ENCODE assay signal across 8 cellular contexts in the genomic region with DNA sequence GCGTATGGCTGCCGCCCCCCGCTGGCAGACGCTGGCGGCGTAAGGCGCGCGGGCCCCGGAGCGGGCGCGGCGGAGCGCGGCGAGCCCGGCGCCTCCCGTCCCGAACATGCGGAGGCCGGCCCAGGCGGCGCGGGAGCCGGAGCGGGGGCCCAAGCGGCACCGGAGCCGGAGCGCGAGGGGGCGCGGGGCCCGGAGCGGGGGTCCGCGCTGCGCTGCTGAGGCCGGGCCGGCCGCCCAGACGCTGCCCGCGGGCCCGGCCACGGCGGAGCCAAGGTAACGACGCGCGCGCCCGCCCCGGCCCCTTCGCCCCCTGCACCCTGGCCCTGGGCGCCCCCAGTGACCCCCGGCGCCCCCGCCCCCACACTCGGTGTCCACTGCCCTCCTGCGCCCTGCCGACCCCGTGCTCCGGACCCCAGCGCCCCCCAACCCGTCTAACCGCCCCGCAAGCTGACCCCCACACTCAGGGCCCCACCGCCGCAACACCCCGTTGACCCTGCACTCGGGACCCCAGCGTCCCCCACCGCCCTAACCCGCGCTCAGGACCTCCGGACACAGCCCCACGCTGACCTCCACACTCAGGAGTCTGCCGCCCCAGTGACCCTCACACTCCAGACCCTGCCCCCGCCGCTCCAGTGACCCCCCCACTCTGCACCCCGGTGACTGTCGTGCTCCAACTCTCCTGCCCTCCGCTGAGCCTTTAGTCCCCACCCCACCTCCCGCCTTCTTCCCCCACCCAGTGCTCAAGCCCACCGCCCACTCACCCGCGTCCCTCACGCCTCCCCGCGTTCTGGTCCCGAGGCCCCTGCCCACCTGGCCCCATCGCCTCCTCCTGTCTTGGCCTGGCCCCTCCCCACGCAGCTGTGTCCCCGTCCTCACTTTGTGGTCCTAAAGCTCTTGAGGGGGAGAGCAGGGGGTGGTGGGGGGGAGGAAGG. TPM values are rescaled to one million over a fixed set of nuclear protein-coding genes. Genes with fewer than 3 reads are reported as not detected.
DNase-seq lines count a peak whose midpoint lies in the region; ATAC-seq and TF ChIP-seq lines count a peak whose summit lies in the region.

A gene (plus strand): TSS at position 27 of the 932 bp plus-strand sequence. CDS start 28,601 bp downstream, outside the sequence.

- TF ChIP-seq EP300 in esophagus muscularis mucosa (IDR thresholded peaks at IDR 0.05) = no peak

- ATAC-seq in GM21447 (IDR thresholded peaks at IDR 0.05; ENCODE audit: unreplicated experiment) = no peak

- peak; percentile 39 for TF ChIP-seq POLR2A in esophagus muscularis mucosa (IDR thresholded peaks at IDR 0.05; ENCODE audit: low read depth)

- H2AFZ ChIP-seq in neuron (ENCODE audit: low read depth, low read length) = peak within 1 kb of the TSS; percentile 89

- DNase-seq in Caki2 (ENCODE audit: low read depth) = no peak
- DNase-seq in HFF-Myc (ENCODE audit: extremely low read depth, low read depth) = no peak
- DNase-seq in T-helper 2 cell treated with Interferon-gamma antibody and Interleukin-4, amounts not matched to agents 5 μg/mL and 100 μg/mL, for 36 hours (ENCODE audit: low spot score) = no peak
- no peak for DNase-seq in esophagus muscularis mucosa (ENCODE audit: extremely low spot score)
- DNase-seq in iPS-NIHi11 (ENCODE audit: low spot score) = no peak
- DNase-seq in ACHN = no peak

- peaks cover 21% of the 10 kb centered on the region for H3K36me3 Mint-ChIP-seq in T-helper 2 cell treated with Interferon-gamma antibody and Interleukin-4, amounts not matched to agents 5 μg/mL and 100 μg/mL, for 36 hours (ENCODE audit: low read depth)

- peak within 1 kb of the TSS; percentile 97 to 100 (median 100) for H3K27ac ChIP-seq in esophagus muscularis mucosa (replicated peaks in 1 of 4)

- no peaks in the 10 kb centered on the region for H3K36me3 ChIP-seq in esophagus muscularis mucosa
- H3K36me3 ChIP-seq in neuron (ENCODE audit: insufficient read depth, low read length) = no peaks in the 10 kb centered on the region

- H3K27me3 Mint-ChIP-seq in T-helper 2 cell treated with Interferon-gamma antibody and Interleukin-4, amounts not matched to agents 5 μg/mL and 100 μg/mL, for 36 hours (ENCODE audit: low read depth) = no peaks in the 10 kb centered on the region

- peak within 1 kb of the TSS; percentile 99 for H3K4me3 Mint-ChIP-seq in T-helper 2 cell treated with Interferon-gamma antibody and Interleukin-4, amounts not matched to agents 5 μg/mL and 100 μg/mL, for 36 hours

- H3K4me3 ChIP-seq in HFF-Myc (replicated peaks; ENCODE audit: low read depth, low read length) (peak within 1 kb of the TSS; percentile 60), esophagus muscularis mucosa (peak within 1 kb of the TSS; percentile 68 to 82 (median 79)), neuron (ENCODE audit: low read length) (peak within 1 kb of the TSS; percentile 79)

- no peaks in the 10 kb centered on the region for H3K9me3 Mint-ChIP-seq in T-helper 2 cell treated with Interferon-gamma antibody and Interleukin-4, amounts not matched to agents 5 μg/mL and 100 μg/mL, for 36 hours

- H3K27me3 ChIP-seq in esophagus muscularis mucosa (peaks cover 0 to 6% (median 0%) of the 10 kb centered on the region in 4 donors), neuron (ENCODE audit: insufficient read depth, low read length) (no peaks in the 10 kb centered on the region)

- peaks cover 24% of the 10 kb centered on the region for H3K4me1 Mint-ChIP-seq in T-helper 2 cell treated with Interferon-gamma antibody and Interleukin-4, amounts not matched to agents 5 μg/mL and 100 μg/mL, for 36 hours (ENCODE audit: low read depth)

- intact Hi-C loops in esophagus muscularis mucosa (cut with DNase I) = no loop called here

- no peak for TF ChIP-seq CTCF in HFF-Myc (IDR thresholded peaks at IDR 0.05; ENCODE audit: low read depth, low read length, missing control alignments)
- TF ChIP-seq CTCF in esophagus muscularis mucosa (IDR thresholded peaks at IDR 0.05) = peak in 2 of 3 experiments; percentile 21 to 42

- peak within 1 kb of the TSS; percentile 97 for H3K27ac Mint-ChIP-seq in T-helper 2 cell treated with Interferon-gamma antibody and Interleukin-4, amounts not matched to agents 5 μg/mL and 100 μg/mL, for 36 hours

- 2% methylated on average over 12 of the region's 97 CpGs for WGBS in esophagus muscularis mucosa

- in situ Hi-C loops in Caki2 (cut with HindIII; ENCODE audit: low pct_unique_long_range_greater_than_20kb, low sequenced_read_pairs) = no loop called here
- in situ Hi-C loops in ACHN (cut with HindIII; ENCODE audit: low pct_ligation_motif_present, low pct_unique_long_range_greater_than_20kb, low sequenced_read_pairs) = no loop called here

- H3K4me1 ChIP-seq in esophagus muscularis mucosa (peaks cover 33 to 62% (median 57%) of the 10 kb centered on the region in 4 donors), neuron (ENCODE audit: insufficient read depth, low read length) (peaks cover 22% of the 10 kb centered on the region)

- H3K9me3 ChIP-seq in esophagus muscularis mucosa (no peaks in the 10 kb centered on the region), neuron (ENCODE audit: low read length) (peaks cover 2% of the 10 kb centered on the region)

RNA-seq across cellular contexts. Expression of the gene that starts here (rescaled TPM):
- total RNA-seq in Caki2 (2014; rRNA removed; shearing (Covaris generic); ENCODE audit: low replicate concordance) = 32.9 and 42.3 TPM in 2 replicates
- 10 to 100 TPM; 34.1 to 52.6 (median 48.5) TPM for total RNA-seq in esophagus muscularis mucosa
